1 cellular context compared by ENCODE assay signal in the genomic region with DNA sequence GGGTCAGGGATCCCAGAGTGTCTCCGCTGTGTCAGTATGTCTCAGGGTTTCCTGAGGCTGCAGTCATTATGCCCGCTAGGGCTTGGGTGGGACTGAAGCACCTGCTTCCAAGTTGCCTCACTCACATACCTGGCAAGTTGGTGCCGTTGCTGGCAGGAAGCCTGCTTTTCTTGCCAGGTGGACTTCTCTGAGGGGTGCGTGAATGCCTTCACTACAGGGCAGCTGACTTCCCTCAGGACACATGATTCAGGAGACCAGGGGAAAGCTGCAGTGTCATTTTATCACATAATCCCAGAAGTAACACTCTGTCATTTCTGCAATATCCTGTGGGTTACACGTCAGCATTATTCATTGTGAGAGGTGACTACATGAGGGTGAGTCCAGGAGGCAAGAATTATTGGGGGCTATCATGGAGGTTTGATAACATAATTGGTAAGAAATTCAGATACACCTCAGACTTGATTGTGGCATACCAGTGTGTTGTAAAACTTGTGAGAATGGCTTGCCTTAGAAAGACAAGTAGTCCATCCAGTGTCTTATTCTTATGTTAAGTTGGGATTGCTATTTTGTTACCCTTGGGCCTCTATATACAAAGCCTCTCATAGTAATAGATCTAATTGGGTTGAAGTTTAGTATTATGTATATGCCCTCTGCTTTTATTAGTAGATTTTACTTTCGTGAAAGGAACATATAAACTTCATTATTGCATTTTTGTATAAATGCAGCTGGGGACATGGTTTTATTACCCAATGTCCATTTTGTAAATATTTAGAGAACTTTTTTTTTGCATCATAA.
A peak's percentile ranks its signal among the peaks of the same experiment; 100 is the strongest.
TF ChIP-seq lines count a peak whose summit lies in the region.

No MANE protein-coding gene starts in this region.

TF ChIP-seq in K562, 482 proteins besides CTCF, POLR2A, EP300 and RAD21 (continued from another document and continues in another):
- TF ChIP-seq, protein P1, sequence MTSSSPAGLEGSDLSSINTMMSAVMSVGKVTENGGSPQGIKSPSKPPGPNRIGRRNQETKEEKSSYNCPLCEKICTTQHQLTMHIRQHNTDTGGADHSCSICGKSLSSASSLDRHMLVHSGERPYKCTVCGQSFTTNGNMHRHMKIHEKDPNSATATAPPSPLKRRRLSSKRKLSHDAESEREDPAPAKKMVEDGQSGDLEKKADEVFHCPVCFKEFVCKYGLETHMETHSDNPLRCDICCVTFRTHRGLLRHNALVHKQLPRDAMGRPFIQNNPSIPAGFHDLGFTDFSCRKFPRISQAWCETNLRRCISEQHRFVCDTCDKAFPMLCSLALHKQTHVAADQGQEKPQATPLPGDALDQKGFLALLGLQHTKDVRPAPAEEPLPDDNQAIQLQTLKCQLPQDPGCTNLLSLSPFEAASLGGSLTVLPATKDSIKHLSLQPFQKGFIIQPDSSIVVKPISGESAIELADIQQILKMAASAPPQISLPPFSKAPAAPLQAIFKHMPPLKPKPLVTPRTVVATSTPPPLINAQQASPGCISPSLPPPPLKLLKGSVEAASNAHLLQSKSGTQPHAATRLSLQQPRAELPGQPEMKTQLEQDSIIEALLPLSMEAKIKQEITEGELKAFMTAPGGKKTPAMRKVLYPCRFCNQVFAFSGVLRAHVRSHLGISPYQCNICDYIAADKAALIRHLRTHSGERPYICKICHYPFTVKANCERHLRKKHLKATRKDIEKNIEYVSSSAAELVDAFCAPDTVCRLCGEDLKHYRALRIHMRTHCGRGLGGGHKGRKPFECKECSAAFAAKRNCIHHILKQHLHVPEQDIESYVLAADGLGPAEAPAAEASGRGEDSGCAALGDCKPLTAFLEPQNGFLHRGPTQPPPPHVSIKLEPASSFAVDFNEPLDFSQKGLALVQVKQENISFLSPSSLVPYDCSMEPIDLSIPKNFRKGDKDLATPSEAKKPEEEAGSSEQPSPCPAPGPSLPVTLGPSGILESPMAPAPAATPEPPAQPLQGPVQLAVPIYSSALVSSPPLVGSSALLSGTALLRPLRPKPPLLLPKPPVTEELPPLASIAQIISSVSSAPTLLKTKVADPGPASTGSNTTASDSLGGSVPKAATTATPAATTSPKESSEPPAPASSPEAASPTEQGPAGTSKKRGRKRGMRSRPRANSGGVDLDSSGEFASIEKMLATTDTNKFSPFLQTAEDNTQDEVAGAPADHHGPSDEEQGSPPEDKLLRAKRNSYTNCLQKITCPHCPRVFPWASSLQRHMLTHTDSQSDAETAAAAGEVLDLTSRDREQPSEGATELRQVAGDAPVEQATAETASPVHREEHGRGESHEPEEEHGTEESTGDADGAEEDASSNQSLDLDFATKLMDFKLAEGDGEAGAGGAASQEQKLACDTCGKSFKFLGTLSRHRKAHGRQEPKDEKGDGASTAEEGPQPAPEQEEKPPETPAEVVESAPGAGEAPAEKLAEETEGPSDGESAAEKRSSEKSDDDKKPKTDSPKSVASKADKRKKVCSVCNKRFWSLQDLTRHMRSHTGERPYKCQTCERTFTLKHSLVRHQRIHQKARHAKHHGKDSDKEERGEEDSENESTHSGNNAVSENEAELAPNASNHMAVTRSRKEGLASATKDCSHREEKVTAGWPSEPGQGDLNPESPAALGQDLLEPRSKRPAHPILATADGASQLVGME (CRISPR knock-in tag; IDR thresholded peaks at IDR 0.05) = no peak
- peak; percentile 94 for TF ChIP-seq C11orf30 (IDR thresholded peaks at IDR 0.05; ENCODE audit: low read depth)
- TF ChIP-seq CEBPB (tag; IDR thresholded peaks at IDR 0.05) = peak; percentile 65
- no peak for TF ChIP-seq TRIM25 (IDR thresholded peaks at IDR 0.05; ENCODE audit: borderline replicate concordance)
- no peak for TF ChIP-seq SNAPC5 (CRISPR knock-in tag; IDR thresholded peaks at IDR 0.05)
- TF ChIP-seq ARID1B (IDR thresholded peaks at IDR 0.05) = peak; percentile 86
- TF ChIP-seq RHOXF2B (CRISPR knock-in tag; conservative IDR thresholded peaks at IDR 0.05) = no peak
- no peak for TF ChIP-seq PCBP2 (IDR thresholded peaks at IDR 0.05; ENCODE audit: low read depth, low read length, poor library complexity, severe bottlenecking)
- TF ChIP-seq, protein P2, sequence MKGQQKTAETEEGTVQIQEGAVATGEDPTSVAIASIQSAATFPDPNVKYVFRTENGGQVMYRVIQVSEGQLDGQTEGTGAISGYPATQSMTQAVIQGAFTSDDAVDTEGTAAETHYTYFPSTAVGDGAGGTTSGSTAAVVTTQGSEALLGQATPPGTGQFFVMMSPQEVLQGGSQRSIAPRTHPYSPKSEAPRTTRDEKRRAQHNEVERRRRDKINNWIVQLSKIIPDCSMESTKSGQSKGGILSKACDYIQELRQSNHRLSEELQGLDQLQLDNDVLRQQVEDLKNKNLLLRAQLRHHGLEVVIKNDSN (CRISPR knock-in tag; IDR thresholded peaks at IDR 0.05) = peak; percentile 66
- peak; percentile 83 for TF ChIP-seq MAFF (IDR thresholded peaks at IDR 0.05; ENCODE audit: low read length)
- TF ChIP-seq, protein P3, sequence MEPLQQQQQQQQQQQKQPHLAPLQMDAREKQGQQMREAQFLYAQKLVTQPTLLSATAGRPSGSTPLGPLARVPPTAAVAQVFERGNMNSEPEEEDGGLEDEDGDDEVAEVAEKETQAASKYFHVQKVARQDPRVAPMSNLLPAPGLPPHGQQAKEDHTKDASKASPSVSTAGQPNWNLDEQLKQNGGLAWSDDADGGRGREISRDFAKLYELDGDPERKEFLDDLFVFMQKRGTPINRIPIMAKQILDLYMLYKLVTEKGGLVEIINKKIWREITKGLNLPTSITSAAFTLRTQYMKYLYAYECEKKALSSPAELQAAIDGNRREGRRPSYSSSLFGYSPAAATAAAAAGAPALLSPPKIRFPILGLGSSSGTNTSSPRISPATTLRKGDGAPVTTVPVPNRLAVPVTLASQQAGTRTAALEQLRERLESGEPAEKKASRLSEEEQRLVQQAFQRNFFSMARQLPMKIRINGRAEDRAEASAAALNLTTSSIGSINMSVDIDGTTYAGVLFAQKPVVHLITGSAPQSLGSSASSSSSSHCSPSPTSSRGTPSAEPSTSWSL (CRISPR knock-in tag; IDR thresholded peaks at IDR 0.05; ENCODE audit: borderline replicate concordance) = no peak
- no peak for TF ChIP-seq DDX20 (tag; IDR thresholded peaks at IDR 0.05; ENCODE audit: low read depth)
- TF ChIP-seq KLF1 (tag; IDR thresholded peaks at IDR 0.05) = no peak
- peak; percentile 41; the same call in 1 of the 2 replicates for TF ChIP-seq MTA2 (IDR thresholded peaks at IDR 0.05; ENCODE audit: low read depth)
- TF ChIP-seq ZNF23 (CRISPR knock-in tag; IDR thresholded peaks at IDR 0.05) = no peak
- no peak for TF ChIP-seq ZNF445 (CRISPR knock-in tag; IDR thresholded peaks at IDR 0.05; ENCODE audit: low read depth)
- TF ChIP-seq FOS (IDR thresholded peaks at IDR 0.05; ENCODE audit: extremely low read depth, insufficient read length) = no peak
- TF ChIP-seq, protein P4, sequence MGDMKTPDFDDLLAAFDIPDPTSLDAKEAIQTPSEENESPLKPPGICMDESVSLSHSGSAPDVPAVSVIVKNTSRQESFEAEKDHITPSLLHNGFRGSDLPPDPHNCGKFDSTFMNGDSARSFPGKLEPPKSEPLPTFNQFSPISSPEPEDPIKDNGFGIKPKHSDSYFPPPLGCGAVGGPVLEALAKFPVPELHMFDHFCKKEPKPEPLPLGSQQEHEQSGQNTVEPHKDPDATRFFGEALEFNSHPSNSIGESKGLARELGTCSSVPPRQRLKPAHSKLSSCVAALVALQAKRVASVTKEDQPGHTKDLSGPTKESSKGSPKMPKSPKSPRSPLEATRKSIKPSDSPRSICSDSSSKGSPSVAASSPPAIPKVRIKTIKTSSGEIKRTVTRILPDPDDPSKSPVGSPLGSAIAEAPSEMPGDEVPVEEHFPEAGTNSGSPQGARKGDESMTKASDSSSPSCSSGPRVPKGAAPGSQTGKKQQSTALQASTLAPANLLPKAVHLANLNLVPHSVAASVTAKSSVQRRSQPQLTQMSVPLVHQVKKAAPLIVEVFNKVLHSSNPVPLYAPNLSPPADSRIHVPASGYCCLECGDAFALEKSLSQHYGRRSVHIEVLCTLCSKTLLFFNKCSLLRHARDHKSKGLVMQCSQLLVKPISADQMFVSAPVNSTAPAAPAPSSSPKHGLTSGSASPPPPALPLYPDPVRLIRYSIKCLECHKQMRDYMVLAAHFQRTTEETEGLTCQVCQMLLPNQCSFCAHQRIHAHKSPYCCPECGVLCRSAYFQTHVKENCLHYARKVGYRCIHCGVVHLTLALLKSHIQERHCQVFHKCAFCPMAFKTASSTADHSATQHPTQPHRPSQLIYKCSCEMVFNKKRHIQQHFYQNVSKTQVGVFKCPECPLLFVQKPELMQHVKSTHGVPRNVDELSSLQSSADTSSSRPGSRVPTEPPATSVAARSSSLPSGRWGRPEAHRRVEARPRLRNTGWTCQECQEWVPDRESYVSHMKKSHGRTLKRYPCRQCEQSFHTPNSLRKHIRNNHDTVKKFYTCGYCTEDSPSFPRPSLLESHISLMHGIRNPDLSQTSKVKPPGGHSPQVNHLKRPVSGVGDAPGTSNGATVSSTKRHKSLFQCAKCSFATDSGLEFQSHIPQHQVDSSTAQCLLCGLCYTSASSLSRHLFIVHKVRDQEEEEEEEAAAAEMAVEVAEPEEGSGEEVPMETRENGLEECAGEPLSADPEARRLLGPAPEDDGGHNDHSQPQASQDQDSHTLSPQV (IDR thresholded peaks at IDR 0.05) = peak; percentile 60
- no peak for TF ChIP-seq PHF20 (IDR thresholded peaks at IDR 0.05; ENCODE audit: partially characterized antibody)
- no peak for TF ChIP-seq ZBTB49 (CRISPR knock-in tag; IDR thresholded peaks at IDR 0.05; ENCODE audit: borderline replicate concordance)
- TF ChIP-seq TBL1XR1 (IDR thresholded peaks at IDR 0.05; ENCODE audit: low read length in 2 of 2) = peak in 1 of 2 experiments; percentile 22; a peak in 1 of 4 replicates
- TF ChIP-seq PHTF2 (CRISPR knock-in tag; IDR thresholded peaks at IDR 0.05) = no peak
- peak; percentile 58 for TF ChIP-seq TEAD4 (IDR thresholded peaks at IDR 0.05; ENCODE audit: low read length)
- TF ChIP-seq TEAD4 (CRISPR knock-in tag; IDR thresholded peaks at IDR 0.05; ENCODE audit: borderline replicate concordance) = no peak
- TF ChIP-seq TRIM24 (IDR thresholded peaks at IDR 0.05) = peak in 1 of 2 experiments; percentile 65; a peak in 2 of 4 replicates
- peak; percentile 53; the same call in 1 of the 2 replicates for TF ChIP-seq CREB3L1 (IDR thresholded peaks at IDR 0.05; ENCODE audit: borderline replicate concordance, low read depth)
- peak; percentile 82 for TF ChIP-seq SMARCA4 (IDR thresholded peaks at IDR 0.05)
- no peak for TF ChIP-seq ZFPM2 (CRISPR knock-in tag; IDR thresholded peaks at IDR 0.05)
- TF ChIP-seq, protein P5, sequence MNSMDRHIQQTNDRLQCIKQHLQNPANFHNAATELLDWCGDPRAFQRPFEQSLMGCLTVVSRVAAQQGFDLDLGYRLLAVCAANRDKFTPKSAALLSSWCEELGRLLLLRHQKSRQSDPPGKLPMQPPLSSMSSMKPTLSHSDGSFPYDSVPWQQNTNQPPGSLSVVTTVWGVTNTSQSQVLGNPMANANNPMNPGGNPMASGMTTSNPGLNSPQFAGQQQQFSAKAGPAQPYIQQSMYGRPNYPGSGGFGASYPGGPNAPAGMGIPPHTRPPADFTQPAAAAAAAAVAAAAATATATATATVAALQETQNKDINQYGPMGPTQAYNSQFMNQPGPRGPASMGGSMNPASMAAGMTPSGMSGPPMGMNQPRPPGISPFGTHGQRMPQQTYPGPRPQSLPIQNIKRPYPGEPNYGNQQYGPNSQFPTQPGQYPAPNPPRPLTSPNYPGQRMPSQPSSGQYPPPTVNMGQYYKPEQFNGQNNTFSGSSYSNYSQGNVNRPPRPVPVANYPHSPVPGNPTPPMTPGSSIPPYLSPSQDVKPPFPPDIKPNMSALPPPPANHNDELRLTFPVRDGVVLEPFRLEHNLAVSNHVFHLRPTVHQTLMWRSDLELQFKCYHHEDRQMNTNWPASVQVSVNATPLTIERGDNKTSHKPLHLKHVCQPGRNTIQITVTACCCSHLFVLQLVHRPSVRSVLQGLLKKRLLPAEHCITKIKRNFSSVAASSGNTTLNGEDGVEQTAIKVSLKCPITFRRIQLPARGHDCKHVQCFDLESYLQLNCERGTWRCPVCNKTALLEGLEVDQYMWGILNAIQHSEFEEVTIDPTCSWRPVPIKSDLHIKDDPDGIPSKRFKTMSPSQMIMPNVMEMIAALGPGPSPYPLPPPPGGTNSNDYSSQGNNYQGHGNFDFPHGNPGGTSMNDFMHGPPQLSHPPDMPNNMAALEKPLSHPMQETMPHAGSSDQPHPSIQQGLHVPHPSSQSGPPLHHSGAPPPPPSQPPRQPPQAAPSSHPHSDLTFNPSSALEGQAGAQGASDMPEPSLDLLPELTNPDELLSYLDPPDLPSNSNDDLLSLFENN (IDR thresholded peaks at IDR 0.05; ENCODE audit: low read depth in 2 of 2, low read length in 2 of 2) = 0 out of 4 replicates have a peak, but pooled peaks of 1 of the 2 experiments have one; percentile 59
